In the genomic region with DNA sequence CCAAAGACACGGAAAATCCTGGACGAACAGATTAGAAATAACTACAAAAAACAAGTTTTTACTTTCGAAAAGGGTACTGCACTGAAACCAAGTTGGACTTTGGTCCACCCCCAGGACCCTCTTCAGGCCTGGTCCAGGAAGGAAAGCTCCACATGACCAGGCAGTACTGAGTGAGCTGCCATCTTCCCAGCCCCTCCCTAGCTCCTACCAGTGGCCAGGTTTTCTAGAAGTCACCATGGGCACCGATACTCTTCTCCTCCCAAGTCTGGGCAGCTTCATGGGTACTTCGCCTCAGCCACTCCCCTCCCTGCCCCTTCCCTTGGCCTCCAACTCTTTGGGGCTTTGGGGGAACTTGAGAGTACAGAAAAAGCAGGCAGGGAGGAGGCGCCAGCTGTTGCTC, we compare ENCODE assay signal across 14 cellular contexts. TPM values are rescaled to one million over a fixed set of nuclear protein-coding genes. Genes with fewer than 3 reads are reported as not detected.
A peak's percentile ranks its signal among the peaks of the same experiment; 100 is the strongest.
DNase-seq lines count a peak whose midpoint lies in the region; ATAC-seq, FAIRE-seq and TF ChIP-seq lines count a peak whose summit lies in the region.
"Had no signal": no experiment of that assay in that cellular context is flagged by ENCODE, and none has a peak within 500 bp of the region (broad histone marks: within the 10 kb centered on the region; RNA-seq: fewer than 3 reads in every experiment).

No MANE protein-coding gene starts in this region.

- H2AFZ ChIP-seq in Karpas-422 (ENCODE audit: low read length): no peak overlapping the region

- no peaks in the 10 kb centered on the region for H3K9me2 ChIP-seq in Karpas-422 (replicated peaks; ENCODE audit: insufficient read depth, low read length)

- peak overlapping the region; percentile 82 for H3K27ac ChIP-seq in CD4-positive, alpha-beta memory T cell (ENCODE audit: low read depth, low read length)
- H3K27ac ChIP-seq in Karpas-422 (ENCODE audit: low read length) (peak overlapping the region; percentile 95), colonic mucosa (peak overlapping the region; percentile 32), small intestine (ENCODE audit: low read depth in 1 of 2, low read length in 1 of 2) (peak overlapping the region; percentile 53 to 59), gastrocnemius medialis (peak overlapping the region in 2 of 4 donors; percentile 20 to 42)

- ATAC-seq in GM21825 (IDR thresholded peaks at IDR 0.05; ENCODE audit: unreplicated experiment): no peak
- ATAC-seq in GM18867 (IDR thresholded peaks at IDR 0.05; ENCODE audit: unreplicated experiment): no peak
- no peak for ATAC-seq in gastrocnemius medialis

- 76 to 81% (median 80%) methylated on average over 6 of the region's 6 CpGs for WGBS in small intestine, 3 donors

- FAIRE-seq in small intestine (lab: Jason Lieb, UNC): no peak

- peak overlapping the region; percentile 90 to 99 (median 98) for H3K27ac Mint-ChIP-seq in CD4-positive, alpha-beta memory T cell

- CTCF ChIA-PET in CD4-positive, alpha-beta memory T cell (lab: Charles Lee; ENCODE audit: partially characterized antibody): interaction anchor here (0.9 to 10.5 kb wide), 13 partner anchors 15 to 141 kb away, joined by 3 to 341 read pairs (median 9); a partner anchor contains a TSS

- POLR2A ChIA-PET in CD4-positive, alpha-beta memory T cell (lab: Charles Lee; ENCODE audit: partially characterized antibody): interaction anchor here (0.6 to 10.7 kb wide), 13 partner anchors 7 to 225 kb away, joined by 3 to 728 read pairs (median 39); a partner anchor contains a TSS

- H3K4me3 Mint-ChIP-seq in CD4-positive, alpha-beta memory T cell: peak overlapping the region; percentile 64 to 89 (median 80)

- H3K79me2 ChIP-seq in Karpas-422 (ENCODE audit: low read length): peaks cover 33% of the 10 kb centered on the region

- H3K9me3 Mint-ChIP-seq in CD4-positive, alpha-beta memory T cell: no peaks in the 10 kb centered on the region

- no peak for DNase-seq in CD4-positive, alpha-beta memory T cell
- peak; percentile 45 for DNase-seq in Karpas-422
- no peak for DNase-seq in colonic mucosa
- no peak for DNase-seq in small intestine
- no peak for DNase-seq in gastrocnemius medialis
- DNase-seq: GF-D8; H7; mesenchymal stem cell; NCI-H187; NCI-H524 treated with DMSO at 0.1 percent for 48 hours; posterior cingulate gyrus; stimulated activated CD8-positive, alpha-beta memory T cell treated with anti-CD3 and anti-CD28 coated beads, Interleukin-4, amount 100 ng/mL, for 48 hours had no signal

- no peaks in the 10 kb centered on the region for H3K9me3 ChIP-seq in CD4-positive, alpha-beta memory T cell (ENCODE audit: control insufficient read depth in 1 of 2, low read length in 2 of 2)
- H3K9me3 ChIP-seq in Karpas-422 (ENCODE audit: low read length) (no peaks in the 10 kb centered on the region), colonic mucosa (no peaks in the 10 kb centered on the region), small intestine (ENCODE audit: control insufficient read depth, low read depth) (no peaks in the 10 kb centered on the region), gastrocnemius medialis (no peaks in the 10 kb centered on the region)

- peaks cover 17% of the 10 kb centered on the region for H4K20me1 ChIP-seq in Karpas-422 (ENCODE audit: insufficient read depth, low read depth, low read length)

- no peak for TF ChIP-seq POLR2A in gastrocnemius medialis (IDR thresholded peaks at IDR 0.05)

- H3K36me3 ChIP-seq in CD4-positive, alpha-beta memory T cell (ENCODE audit: insufficient read depth, low read length): peaks cover 31% of the 10 kb centered on the region
- peaks cover 80% of the 10 kb centered on the region for H3K36me3 ChIP-seq in Karpas-422 (ENCODE audit: insufficient read depth, low read length)
- H3K36me3 ChIP-seq in colonic mucosa: peaks cover 8% of the 10 kb centered on the region
- peaks cover 14 to 27% of the 10 kb centered on the region in 2 donors for H3K36me3 ChIP-seq in small intestine (ENCODE audit: control insufficient read depth in 2 of 2, insufficient read depth in 2 of 2, low read length in 2 of 2)
- H3K36me3 ChIP-seq in gastrocnemius medialis: peaks cover 0 to 65% of the 10 kb centered on the region in 2 donors

- in situ Hi-C loops in gastrocnemius medialis (cut with MboI; ENCODE audit: low sequenced_read_pairs in 4 of 4): loop anchor here (5.0 to 25.0 kb wide), 4 partner anchors 42 to 139 kb away; a partner anchor contains a TSS

- intact Hi-C loops in CD4-positive, alpha-beta memory T cell (cut with micrococcal nuclease): loop anchor here (2.0 kb wide), 2 partner anchors 29 to 129 kb away; a partner anchor contains a TSS
- intact Hi-C loops in colonic mucosa (cut with DNase I) (loop anchor here (5.0 kb wide), 1 partner anchor 142 kb away; no protein-coding TSS in a partner anchor), gastrocnemius medialis (cut with DNase I; ENCODE audit: low total_unique reads) (loop anchor here (2.0 kb wide), 1 partner anchor 137 kb away; no protein-coding TSS in a partner anchor)

- peaks cover 46 to 72% of the 10 kb centered on the region in 2 donors for H3K36me3 Mint-ChIP-seq in CD4-positive, alpha-beta memory T cell

- peak overlapping the region; percentile 37 for H3K4me2 ChIP-seq in Karpas-422 (ENCODE audit: low read depth, low read length, poor library complexity, severe bottlenecking)

- H3K27me3 Mint-ChIP-seq in CD4-positive, alpha-beta memory T cell: no peaks in the 10 kb centered on the region

- H3K4me3 ChIP-seq in CD4-positive, alpha-beta memory T cell (ENCODE audit: low read length in 2 of 2): peak overlapping the region; percentile 12 to 28
- no peak overlapping the region for H3K4me3 ChIP-seq in Karpas-422 (ENCODE audit: low read length)
- H3K4me3 ChIP-seq in colonic mucosa: no peak overlapping the region
- H3K4me3 ChIP-seq in small intestine (ENCODE audit: low read depth in 1 of 2, low read length in 2 of 2): no peak overlapping the region
- no peak overlapping the region for H3K4me3 ChIP-seq in gastrocnemius medialis

- TF ChIP-seq CTCF in colonic mucosa (IDR thresholded peaks at IDR 0.05) (no peak), gastrocnemius medialis (IDR thresholded peaks at IDR 0.05 in 4 of 5, conservative IDR thresholded peaks at IDR 0.05 in 1 of 5) (no peak)

- H3K4me1 ChIP-seq in CD4-positive, alpha-beta memory T cell (ENCODE audit: insufficient read depth, low read length): peaks cover 92% of the 10 kb centered on the region
- peaks cover 95% of the 10 kb centered on the region for H3K4me1 ChIP-seq in Karpas-422 (ENCODE audit: low read length)
- H3K4me1 ChIP-seq in colonic mucosa: peaks cover 14% of the 10 kb centered on the region
- peaks cover 0 to 3% of the 10 kb centered on the region in 2 donors for H3K4me1 ChIP-seq in small intestine (ENCODE audit: control insufficient read depth in 2 of 2, insufficient read depth in 1 of 2, low read depth in 1 of 2, low read length in 1 of 2)
- peaks cover 11 to 16% of the 10 kb centered on the region in 2 donors for H3K4me1 ChIP-seq in gastrocnemius medialis

- peaks cover 72 to 97% (median 87%) of the 10 kb centered on the region in 4 donors for H3K4me1 Mint-ChIP-seq in CD4-positive, alpha-beta memory T cell

- H3K27me3 ChIP-seq in CD4-positive, alpha-beta memory T cell (ENCODE audit: insufficient read depth, low read length): no peaks in the 10 kb centered on the region
- no peaks in the 10 kb centered on the region for H3K27me3 ChIP-seq in Karpas-422 (ENCODE audit: low read length)
- H3K27me3 ChIP-seq in colonic mucosa: no peaks in the 10 kb centered on the region
- no peaks in the 10 kb centered on the region for H3K27me3 ChIP-seq in small intestine (ENCODE audit: control insufficient read depth in 2 of 2, insufficient read depth in 2 of 2, low read length in 2 of 2)
- no peaks in the 10 kb centered on the region for H3K27me3 ChIP-seq in gastrocnemius medialis

- H3K9ac ChIP-seq in Karpas-422 (ENCODE audit: low read length) (peak overlapping the region; percentile 63), colonic mucosa (ENCODE audit: low read depth in 2 of 2, low read length in 2 of 2) (peak overlapping the region in 1 of 2 donors; percentile 3)

RNA-seq across cellular contexts. Expression of a gene that starts 6.6 kb away (rescaled TPM):
- 100 to 1,000 TPM in 1 of 2 experiments, 10 to 100 TPM in 1; 97.7 to 101 TPM for total RNA-seq in CD4-positive, alpha-beta memory T cell
- polyA plus RNA-seq in CD4-positive, alpha-beta memory T cell: 10 to 100 TPM; 10.3 to 12.1 TPM
- 528 and 555 TPM in 2 replicates for total RNA-seq in Karpas-422 (2014; rRNA removed; shearing (Covaris generic); ENCODE audit: low replicate concordance)
- 1 to 10 TPM; 3.9 to 4.1 TPM for total RNA-seq in colonic mucosa
- polyA plus RNA-seq in small intestine: 1 to 10 TPM; 1.6 to 5.8 (median 1.8) TPM
- total RNA-seq in gastrocnemius medialis: 1 to 10 TPM; 1.1 to 2.0 (median 1.4) TPM

RNA-seq across cellular contexts. Expression of a gene that starts 12.0 kb away (rescaled TPM):
- total RNA-seq in CD4-positive, alpha-beta memory T cell: 10 to 100 TPM; 66.4 to 66.9 TPM
- polyA plus RNA-seq in CD4-positive, alpha-beta memory T cell: 100 to 1,000 TPM; 102 to 116 TPM
- total RNA-seq in Karpas-422 (2014; rRNA removed; shearing (Covaris generic); ENCODE audit: low replicate concordance): 6.1 and 11.2 TPM in 2 replicates
- total RNA-seq in colonic mucosa (10 to 100 TPM; 44.9 to 57.8 TPM), gastrocnemius medialis (1 to 10 TPM; 3.8 to 8.6 (median 5.8) TPM)
- polyA plus RNA-seq in small intestine: 10 to 100 TPM; 26.4 to 38.6 (median 31.5) TPM

RNA-seq across cellular contexts. Expression of a gene that starts 19.1 kb away (rescaled TPM):
- 100 to 1,000 TPM; 117 to 124 TPM for total RNA-seq in CD4-positive, alpha-beta memory T cell
- 100 to 1,000 TPM; 343 to 402 TPM for polyA plus RNA-seq in CD4-positive, alpha-beta memory T cell
- total RNA-seq in Karpas-422 (2014; rRNA removed; shearing (Covaris generic); ENCODE audit: low replicate concordance): 155 and 203 TPM in 2 replicates
- 1 to 10 TPM; 1.9 to 2.4 TPM for total RNA-seq in colonic mucosa
- 10 to 100 TPM in 1 of 3 donors, 1 to 10 TPM in 1, under 1 TPM in 1; 0.45 to 16.2 (median 3.7) TPM for polyA plus RNA-seq in small intestine
- total RNA-seq in gastrocnemius medialis: under 1 TPM in 1 of 4 donors, not detected in 3; 0.55 TPM
- total RNA-seq: H7 had no signal

RNA-seq across cellular contexts. Expression of a gene that starts 29.2 kb away (rescaled TPM):
- total RNA-seq in CD4-positive, alpha-beta memory T cell: 10 to 100 TPM; 85.1 to 89.2 TPM
- polyA plus RNA-seq in CD4-positive, alpha-beta memory T cell: 100 to 1,000 TPM; 199 to 205 TPM
- total RNA-seq in Karpas-422 (2014; rRNA removed; shearing (Covaris generic); ENCODE audit: low replicate concordance): 171 and 201 TPM in 2 replicates
- 100 to 1,000 TPM; 132 to 220 TPM for total RNA-seq in colonic mucosa
- polyA plus RNA-seq in small intestine: 100 to 1,000 TPM in 1 of 3 donors, 10 to 100 TPM in 2; 88.1 to 126 (median 89.5) TPM
- total RNA-seq in gastrocnemius medialis: 100 to 1,000 TPM in 3 of 4 donors, 10 to 100 TPM in 1; 76.6 to 147 (median 124) TPM

RNA-seq across cellular contexts. Expression of a gene that starts 30.0 kb away (rescaled TPM):
- total RNA-seq in CD4-positive, alpha-beta memory T cell: 10 to 100 TPM; 38.1 to 39.8 TPM
- 10 to 100 TPM; 15.7 to 29.0 TPM for polyA plus RNA-seq in CD4-positive, alpha-beta memory T cell
- total RNA-seq in Karpas-422 (2014; rRNA removed; shearing (Covaris generic); ENCODE audit: low replicate concordance): 103 and 124 TPM in 2 replicates
- total RNA-seq in colonic mucosa (10 to 100 TPM; 35.9 to 94.1 TPM), gastrocnemius medialis (100 to 1,000 TPM in 1 of 4 donors, 10 to 100 TPM in 3; 12.3 to 250 (median 13.3) TPM)
- 10 to 100 TPM in 2 of 3 donors, 1 to 10 TPM in 1; 6.5 to 30.9 (median 13.2) TPM for polyA plus RNA-seq in small intestine

Comparison
In these comparisons a context has a peak if more than half of its experiments do, and no peak if none do; other contexts are left out.
1. H3K4me3 ChIP-seq: peak in CD4-positive, alpha-beta memory T cell (2 of 2); none in Karpas-422 (single experiment), colonic mucosa (single experiment), small intestine (0 of 2) and gastrocnemius medialis (0 of 4).
2. RNA of a gene that starts 6.6 kb away (total RNA-seq): 528 to 555 TPM in Karpas-422 and 97.7 to 101 TPM in CD4-positive, alpha-beta memory T cell; 3.9 to 4.1 TPM in colonic mucosa and 1.1 to 2.0 TPM in gastrocnemius medialis; every median in the first group is over 10 times any median in the second.
3. RNA of a gene that starts 19.1 kb away (total RNA-seq): 155 to 203 TPM in Karpas-422 and 117 to 124 TPM in CD4-positive, alpha-beta memory T cell; 1.9 to 2.4 TPM in colonic mucosa and 0.55 TPM in gastrocnemius medialis; every median in the first group is over 10 times any median in the second.